ENCODE assay signal across 30 cellular contexts in genomic region chr5:110017854-110018253, GRCh38.
"Had no signal": no experiment of that assay in that cellular context is flagged by ENCODE, and none has a peak within 500 bp of the region (broad histone marks: within the 10 kb centered on the region; RNA-seq: fewer than 3 reads in every experiment).

No MANE protein-coding gene starts in this region.

- H3K9me3 Mint-ChIP-seq: effector memory CD8-positive, alpha-beta T cell had no signal

- H3K4me1 Mint-ChIP-seq: activated CD4-positive, alpha-beta memory T cell treated with anti-CD3 and anti-CD28 coated beads, Interleukin-2, amount 10 ng/mL, durations not matched to agents 7 days and 5 days; activated CD4-positive, alpha-beta T cell treated with anti-CD3 and anti-CD28 coated beads, Interleukin-2, amount 10 ng/mL, durations not matched to agents 7 days and 5 days; activated naive CD4-positive, alpha-beta T cell treated with anti-CD3 and anti-CD28 coated beads, Interleukin-2, amount 10 ng/mL, durations not matched to agents 7 days and 5 days; activated naive CD8-positive, alpha-beta T cell treated with anti-CD3 and anti-CD28 coated beads for 36 hours; activated naive CD8-positive, alpha-beta T cell treated with anti-CD3 and anti-CD28 coated beads, Interleukin-2, amount 50 U/mL, for 24 hours had no signal

- H3K9me3 ChIP-seq: adrenal gland, body of pancreas, esophagus muscularis mucosa, gastrocnemius medialis had no signal

- H3K36me3 ChIP-seq: adrenal gland, esophagus muscularis mucosa, gastrocnemius medialis had no signal

- DNase-seq: activated CD4-positive, alpha-beta memory T cell treated with anti-CD3 and anti-CD28 coated beads, Interleukin-2, amount 10 ng/mL, durations not matched to agents 7 days and 5 days; activated CD4-positive, alpha-beta T cell treated with anti-CD3 and anti-CD28 coated beads for 1 hour; activated CD4-positive, alpha-beta T cell treated with anti-CD3 and anti-CD28 coated beads for 4 hours; activated CD4-positive, alpha-beta T cell treated with anti-CD3 and anti-CD28 coated beads, Interleukin-2, amount 10 ng/mL, durations not matched to agents 7 days and 5 days; activated CD4-positive, alpha-beta T cell treated with anti-CD3 and anti-CD28 coated beads, Interleukin-2, amount 50 U/mL, for 4 hours; activated CD8-positive, alpha-beta memory T cell treated with anti-CD3 and anti-CD28 coated beads, Interleukin-2, amount 50 U/mL, for 48 hours; activated gamma-delta T cell; activated naive CD4-positive, alpha-beta T cell; activated naive CD4-positive, alpha-beta T cell treated with anti-CD3 and anti-CD28 coated beads, Interleukin-2, amount 10 ng/mL, durations not matched to agents 7 days and 5 days; activated naive CD8-positive, alpha-beta T cell treated with anti-CD3 and anti-CD28 coated beads for 36 hours; activated naive CD8-positive, alpha-beta T cell treated with anti-CD3 and anti-CD28 coated beads, Interleukin-2, amount 50 U/mL, for 24 hours; activated T-cell treated with anti-CD3 and anti-CD28 coated beads for 4 hours; activated T-cell treated with anti-CD3 and anti-CD28 coated beads, Interleukin-2, amount 50 U/mL, for 24 hours; activated T-cell treated with anti-CD3 and anti-CD28 coated beads, Interleukin-2, amount 50 U/mL, for 72 hours; adrenal gland; amygdala; body of pancreas; caudate nucleus; cortex of kidney; dermis blood vessel endothelial cell; effector CD4-positive, alpha-beta T cell; effector memory CD8-positive, alpha-beta T cell; erythroblast; foreskin keratinocyte; gastrocnemius medialis; glutamatergic neuron; T-helper 2 cell had no signal

- H3K27ac Mint-ChIP-seq: activated CD4-positive, alpha-beta memory T cell treated with anti-CD3 and anti-CD28 coated beads, Interleukin-2, amount 10 ng/mL, durations not matched to agents 7 days and 5 days; activated CD4-positive, alpha-beta T cell treated with anti-CD3 and anti-CD28 coated beads, Interleukin-2, amount 10 ng/mL, durations not matched to agents 7 days and 5 days; activated naive CD4-positive, alpha-beta T cell treated with anti-CD3 and anti-CD28 coated beads, Interleukin-2, amount 10 ng/mL, durations not matched to agents 7 days and 5 days; activated naive CD8-positive, alpha-beta T cell treated with anti-CD3 and anti-CD28 coated beads for 36 hours; activated naive CD8-positive, alpha-beta T cell treated with anti-CD3 and anti-CD28 coated beads, Interleukin-2, amount 50 U/mL, for 24 hours; activated T-cell treated with anti-CD3 and anti-CD28 coated beads, Interleukin-2, amount 50 U/mL, for 24 hours; activated T-cell treated with anti-CD3 and anti-CD28 coated beads, Interleukin-2, amount 50 U/mL, for 72 hours; effector memory CD8-positive, alpha-beta T cell; WTC11 had no signal

- H3K4me3 ChIP-seq: adrenal gland, body of pancreas, esophagus muscularis mucosa, gastrocnemius medialis had no signal

- H3K36me3 Mint-ChIP-seq: activated naive CD4-positive, alpha-beta T cell treated with anti-CD3 and anti-CD28 coated beads, Interleukin-2, amount 10 ng/mL, durations not matched to agents 7 days and 5 days; activated naive CD8-positive, alpha-beta T cell treated with anti-CD3 and anti-CD28 coated beads for 36 hours; WTC11 had no signal

- H3K4me3 Mint-ChIP-seq: activated CD4-positive, alpha-beta memory T cell treated with anti-CD3 and anti-CD28 coated beads, Interleukin-2, amount 10 ng/mL, durations not matched to agents 7 days and 5 days; activated CD4-positive, alpha-beta T cell treated with anti-CD3 and anti-CD28 coated beads, Interleukin-2, amount 10 ng/mL, durations not matched to agents 7 days and 5 days; activated naive CD4-positive, alpha-beta T cell treated with anti-CD3 and anti-CD28 coated beads, Interleukin-2, amount 10 ng/mL, durations not matched to agents 7 days and 5 days; activated naive CD8-positive, alpha-beta T cell treated with anti-CD3 and anti-CD28 coated beads for 36 hours; activated naive CD8-positive, alpha-beta T cell treated with anti-CD3 and anti-CD28 coated beads, Interleukin-2, amount 50 U/mL, for 24 hours; activated T-cell treated with anti-CD3 and anti-CD28 coated beads, Interleukin-2, amount 50 U/mL, for 24 hours; activated T-cell treated with anti-CD3 and anti-CD28 coated beads, Interleukin-2, amount 50 U/mL, for 72 hours; effector memory CD8-positive, alpha-beta T cell; WTC11 had no signal

- H3K27ac ChIP-seq: adrenal gland, body of pancreas, esophagus muscularis mucosa, foreskin keratinocyte, gastrocnemius medialis, VCaP had no signal

- H3K4me1 ChIP-seq: adrenal gland, body of pancreas, esophagus muscularis mucosa, foreskin keratinocyte, gastrocnemius medialis had no signal

- H3K27me3 Mint-ChIP-seq: activated CD4-positive, alpha-beta memory T cell treated with anti-CD3 and anti-CD28 coated beads, Interleukin-2, amount 10 ng/mL, durations not matched to agents 7 days and 5 days; activated naive CD4-positive, alpha-beta T cell treated with anti-CD3 and anti-CD28 coated beads, Interleukin-2, amount 10 ng/mL, durations not matched to agents 7 days and 5 days; activated naive CD8-positive, alpha-beta T cell treated with anti-CD3 and anti-CD28 coated beads for 36 hours; activated naive CD8-positive, alpha-beta T cell treated with anti-CD3 and anti-CD28 coated beads, Interleukin-2, amount 50 U/mL, for 24 hours; activated T-cell treated with anti-CD3 and anti-CD28 coated beads, Interleukin-2, amount 50 U/mL, for 24 hours had no signal

- H3K27me3 ChIP-seq: adrenal gland, body of pancreas, esophagus muscularis mucosa, gastrocnemius medialis had no signal
